Comparison of ENCODE assay signal across 1 cellular context in genomic region chr1:234874291-234875288, GRCh38.
TF ChIP-seq lines count a peak whose summit lies in the region.

No MANE protein-coding gene starts in this region.

TF ChIP-seq in K562, 482 proteins besides CTCF, POLR2A, EP300 and RAD21 (continued from another document and continues in another):
- TF ChIP-seq MYC (IDR thresholded peaks at IDR 0.05; ENCODE audit: low read depth, low read length) (peak; percentile 71; the same call in 1 of the 2 replicates), MYC (CRISPR knock-in tag; IDR thresholded peaks at IDR 0.05; ENCODE audit: borderline replicate concordance, low read depth) (no peak), BRD9 (IDR thresholded peaks at IDR 0.05; ENCODE audit: low read depth, partially characterized antibody) (peak; percentile 93), ZNF175 (CRISPR knock-in tag; IDR thresholded peaks at IDR 0.05; ENCODE audit: low read depth) (peak; percentile 96), KLF13 (tag; IDR thresholded peaks at IDR 0.05; ENCODE audit: borderline replicate concordance, low read depth) (peak; percentile 62; the same call in 1 of the 2 replicates), FOXO4 (CRISPR knock-in tag; IDR thresholded peaks at IDR 0.05) (0 out of 2 replicates have a peak, but pooled peaks have one; percentile 53), ZNF217 (CRISPR knock-in tag; IDR thresholded peaks at IDR 0.05) (no peak), PREB (CRISPR knock-in tag; IDR thresholded peaks at IDR 0.05) (no peak; the same call in 1 of the 2 replicates), ZNF311 (CRISPR knock-in tag; IDR thresholded peaks at IDR 0.05) (peak; percentile 92), ZNF384 (IDR thresholded peaks at IDR 0.05; ENCODE audit: low read depth, low read length) (no peak), FOXM1 (IDR thresholded peaks at IDR 0.05; ENCODE audit: low read depth) (peak; percentile 43), FOXM1 (CRISPR knock-in tag; IDR thresholded peaks at IDR 0.05; ENCODE audit: low read depth) (0 out of 2 replicates have a peak, but pooled peaks have one; percentile 35), FOXK2 (conservative IDR thresholded peaks at IDR 0.05 in 1 of 2, IDR thresholded peaks at IDR 0.05 in 1 of 2; ENCODE audit: low read depth in 2 of 2) (peak in 1 of 2 experiments; percentile 51; a peak in 3 of 4 replicates), PKNOX1 (IDR thresholded peaks at IDR 0.05) (peak; percentile 74), HINFP (tag; conservative IDR thresholded peaks at IDR 0.05; ENCODE audit: low read depth) (peak; percentile 79), YBX1 (IDR thresholded peaks at IDR 0.05) (no peak), ZNF780A (CRISPR knock-in tag; IDR thresholded peaks at IDR 0.05) (no peak), SOX6 (IDR thresholded peaks at IDR 0.05) (peak; percentile 74), CHD7 (IDR thresholded peaks at IDR 0.05; ENCODE audit: low read depth, low read length) (no peak), NFIC (IDR thresholded peaks at IDR 0.05) (no peak), ZNF3 (CRISPR knock-in tag; IDR thresholded peaks at IDR 0.05) (no peak), ARID1B (IDR thresholded peaks at IDR 0.05) (peak; percentile 88), SAFB2 (IDR thresholded peaks at IDR 0.05; ENCODE audit: borderline replicate concordance, low read depth, low read length, severe bottlenecking) (no peak), DLX4 (CRISPR knock-in tag; IDR thresholded peaks at IDR 0.05) (no peak), NONO (IDR thresholded peaks at IDR 0.05; ENCODE audit: low read depth in 2 of 2, low read length in 1 of 2) (no peak)
